ENCODE assay signal across 10 cellular contexts in genomic region chr1:21292503-21292990, GRCh38. TPM values are rescaled to one million over a fixed set of nuclear protein-coding genes. Genes with fewer than 3 reads are reported as not detected.
DNase-seq lines count a peak whose midpoint lies in the region; ATAC-seq and TF ChIP-seq lines count a peak whose summit lies in the region.
"Had no signal": no experiment of that assay in that cellular context is flagged by ENCODE, and none has a peak within 500 bp of the region (broad histone marks: within the 10 kb centered on the region; RNA-seq: fewer than 3 reads in every experiment).

No MANE protein-coding gene starts in this region.

- no peak overlapping the region for H3K4me3 ChIP-seq in Panc1 (ENCODE audit: low read depth in 2 of 2, low read length in 2 of 2)
- no peak overlapping the region for H3K4me3 ChIP-seq in fibroblast of villous mesenchyme (ENCODE audit: low read depth, low read length)

- in situ Hi-C loops in Panc1 (cut with HindIII; ENCODE audit: low pct_unique_long_range_greater_than_20kb, low sequenced_read_pairs): no loop called here

- POLR2A ChIA-PET in Panc1 (lab: Charles Lee): interaction anchor here (0.7 kb wide), 1 partner anchor 46 kb away, joined by 5 read pairs; no protein-coding TSS in a partner anchor

- CTCF ChIA-PET in Panc1 (lab: Charles Lee): interaction anchor here (0.6 kb wide), 1 partner anchor 38 kb away, joined by 16 read pairs; no protein-coding TSS in a partner anchor

- peaks cover 68% of the 10 kb centered on the region for H3K4me1 Mint-ChIP-seq in T-helper 1 cell treated with Interleukin-12 subunit alpha and Interleukin-12 subunit beta and Interleukin-4 antibody, amounts not matched to agents 30 μg/mL and 1 μg/mL, for 36 hours (ENCODE audit: low read depth)
- peaks cover 54 to 88% of the 10 kb centered on the region in 2 donors for H3K4me1 Mint-ChIP-seq in stimulated activated naive B cell treated with anti-CD40 and anti-IgM and Interleukin-4, amounts not matched to agents 10 μg/mL and 1 μg/mL and 100 μg/mL, for 72 hours

- peak overlapping the region; percentile 54 for H3K27ac ChIP-seq in Panc1 (ENCODE audit: low read length)
- H3K27ac ChIP-seq: 22Rv1 had no signal

- H3K27me3 ChIP-seq in Panc1 (ENCODE audit: control insufficient read depth, insufficient read depth, low read length): no peaks in the 10 kb centered on the region

- DNase-seq in T-helper 1 cell: no peak
- DNase-seq in Panc1 (ENCODE audit: low read depth, low spot score): no peak
- DNase-seq in fibroblast of villous mesenchyme (ENCODE audit: low read depth): peak; percentile 55
- no peak for DNase-seq in stimulated activated naive B cell treated with anti-CD40 and anti-IgM and Interleukin-4, amounts not matched to agents 10 μg/mL and 1 μg/mL and 100 μg/mL, for 72 hours
- DNase-seq in NCI-H524 treated with DMSO at 0.1 percent for 48 hours (lab: John Stamatoyannopoulos, UW): no peak
- no peak for DNase-seq in stimulated activated CD4-positive, alpha-beta T cell treated with anti-CD3 and anti-CD28 coated beads, Interleukin-4, amount 100 ng/mL, for 4 hours

- H3K4me3 Mint-ChIP-seq in T-helper 1 cell treated with Interleukin-12 subunit alpha and Interleukin-12 subunit beta and Interleukin-4 antibody, amounts not matched to agents 30 μg/mL and 1 μg/mL, for 36 hours: peak overlapping the region; percentile 85
- peak overlapping the region; percentile 80 to 90 for H3K4me3 Mint-ChIP-seq in stimulated activated naive B cell treated with anti-CD40 and anti-IgM and Interleukin-4, amounts not matched to agents 10 μg/mL and 1 μg/mL and 100 μg/mL, for 72 hours
- H3K4me3 Mint-ChIP-seq: WTC11 had no signal

- BruUV-seq in Panc1 (replicated peaks; lab: Mats Ljungman, UMichigan): no TSS peak

- no peak for TF ChIP-seq CTCF in Panc1 (IDR thresholded peaks at IDR 0.05)
- peak; percentile 2 for TF ChIP-seq CTCF in fibroblast of villous mesenchyme (IDR thresholded peaks at IDR 0.05; ENCODE audit: insufficient read depth, low read depth, low read length)

- no peaks in the 10 kb centered on the region for H3K9me3 Mint-ChIP-seq in T-helper 1 cell treated with Interleukin-12 subunit alpha and Interleukin-12 subunit beta and Interleukin-4 antibody, amounts not matched to agents 30 μg/mL and 1 μg/mL, for 36 hours
- H3K9me3 Mint-ChIP-seq in stimulated activated naive B cell treated with anti-CD40 and anti-IgM and Interleukin-4, amounts not matched to agents 10 μg/mL and 1 μg/mL and 100 μg/mL, for 72 hours: no peaks in the 10 kb centered on the region
- H3K9me3 Mint-ChIP-seq: WTC11 had no signal

- H3K36me3 Mint-ChIP-seq in T-helper 1 cell treated with Interleukin-12 subunit alpha and Interleukin-12 subunit beta and Interleukin-4 antibody, amounts not matched to agents 30 μg/mL and 1 μg/mL, for 36 hours (ENCODE audit: low read depth): peaks cover 5% of the 10 kb centered on the region
- H3K36me3 Mint-ChIP-seq in stimulated activated naive B cell treated with anti-CD40 and anti-IgM and Interleukin-4, amounts not matched to agents 10 μg/mL and 1 μg/mL and 100 μg/mL, for 72 hours: peaks cover 21 to 32% of the 10 kb centered on the region in 2 donors
- H3K36me3 Mint-ChIP-seq: WTC11 had no signal

- H3K4me1 ChIP-seq in Panc1 (ENCODE audit: control insufficient read depth, insufficient read depth, low read length): peaks cover 52% of the 10 kb centered on the region

- intact Hi-C loops in Panc1 (cut with micrococcal nuclease; ENCODE audit: unreplicated experiment): no loop called here

- no peaks in the 10 kb centered on the region for H3K36me3 ChIP-seq in Panc1 (ENCODE audit: control insufficient read depth, insufficient read depth, low read length)

- peak overlapping the region; percentile 99 for H3K27ac Mint-ChIP-seq in T-helper 1 cell treated with Interleukin-12 subunit alpha and Interleukin-12 subunit beta and Interleukin-4 antibody, amounts not matched to agents 30 μg/mL and 1 μg/mL, for 36 hours
- peak overlapping the region; percentile 99 for H3K27ac Mint-ChIP-seq in stimulated activated naive B cell treated with anti-CD40 and anti-IgM and Interleukin-4, amounts not matched to agents 10 μg/mL and 1 μg/mL and 100 μg/mL, for 72 hours

- no peaks in the 10 kb centered on the region for H3K27me3 Mint-ChIP-seq in T-helper 1 cell treated with Interleukin-12 subunit alpha and Interleukin-12 subunit beta and Interleukin-4 antibody, amounts not matched to agents 30 μg/mL and 1 μg/mL, for 36 hours (ENCODE audit: low read depth)
- no peaks in the 10 kb centered on the region for H3K27me3 Mint-ChIP-seq in stimulated activated naive B cell treated with anti-CD40 and anti-IgM and Interleukin-4, amounts not matched to agents 10 μg/mL and 1 μg/mL and 100 μg/mL, for 72 hours

- no peaks in the 10 kb centered on the region for H3K9me3 ChIP-seq in Panc1 (ENCODE audit: control insufficient read depth, insufficient read depth, low read depth, low read length)

- ATAC-seq in Panc1 (no peak), GM18498 (IDR thresholded peaks at IDR 0.05; ENCODE audit: unreplicated experiment) (no peak)
- ATAC-seq in stimulated activated naive B cell treated with anti-CD40 and anti-IgM and Interleukin-4, amounts not matched to agents 10 μg/mL and 1 μg/mL and 100 μg/mL, for 72 hours (replicated peaks): no peak
- ATAC-seq: WTC11 had no signal

RNA-seq across cellular contexts. Expression of gene ECE1, which starts 2.3 kb away (rescaled TPM):
- total RNA-seq in Panc1 (2021; ENCODE audit: unreplicated experiment) (192 TPM), fibroblast of villous mesenchyme (127 and 141 TPM in 2 replicates)
- 250 TPM for polyA plus RNA-seq in Panc1 (2012; ENCODE audit: insufficient read length)
